15 cellular contexts compared by ENCODE assay signal in genomic region chr2:190585000-190585678, GRCh38.
"Had no signal": no experiment of that assay in that cellular context is flagged by ENCODE, and none has a peak within 500 bp of the region (broad histone marks: within the 10 kb centered on the region; RNA-seq: fewer than 3 reads in every experiment).

No MANE protein-coding gene starts in this region.

- H3K4me3 ChIP-seq: dorsolateral prefrontal cortex, esophagus muscularis mucosa, lung, skin epidermis, thyroid gland had no signal

- H3K4me1 ChIP-seq: parathyroid adenoma, thyroid gland had no signal

- H3K27me3 ChIP-seq: dorsolateral prefrontal cortex, esophagus muscularis mucosa, thyroid gland had no signal

- H3K36me3 ChIP-seq: esophagus muscularis mucosa, thyroid gland had no signal

- H3K4me3 Mint-ChIP-seq: brain had no signal

- H3K27ac ChIP-seq: esophagus muscularis mucosa, parathyroid adenoma, skin epidermis, thyroid gland had no signal

- H3K9me3 ChIP-seq: esophagus muscularis mucosa, thyroid gland had no signal

- DNase-seq: activated CD4-positive, alpha-beta T cell treated with anti-CD3 and anti-CD28 coated beads, Interleukin-2, amount 50 U/mL, for 1 hour; activated naive CD4-positive, alpha-beta T cell treated with anti-CD3 and anti-CD28 coated beads, Interleukin-2, amount 50 U/mL, for 16 hours; activated T-cell treated with anti-CD3 and anti-CD28 coated beads for 4 hours; amniotic stem cell; cerebellar nuclear complex; dorsolateral prefrontal cortex; hippocampal formation; midbrain; thyroid gland had no signal

- H3K9me3 Mint-ChIP-seq: activated T-helper 2 cell treated with anti-CD3 and anti-CD28 coated beads, Interferon-gamma antibody, Interleukin-2, Interleukin-4, amounts not matched to agents 10 μg/mL and 5 μg/mL and 100 μg/mL, durations not matched to agents 14 hours and 24 hours and 36 hours; brain had no signal

- H3K27me3 Mint-ChIP-seq: brain had no signal

- H3K36me3 Mint-ChIP-seq: brain had no signal
